In the genomic region with DNA sequence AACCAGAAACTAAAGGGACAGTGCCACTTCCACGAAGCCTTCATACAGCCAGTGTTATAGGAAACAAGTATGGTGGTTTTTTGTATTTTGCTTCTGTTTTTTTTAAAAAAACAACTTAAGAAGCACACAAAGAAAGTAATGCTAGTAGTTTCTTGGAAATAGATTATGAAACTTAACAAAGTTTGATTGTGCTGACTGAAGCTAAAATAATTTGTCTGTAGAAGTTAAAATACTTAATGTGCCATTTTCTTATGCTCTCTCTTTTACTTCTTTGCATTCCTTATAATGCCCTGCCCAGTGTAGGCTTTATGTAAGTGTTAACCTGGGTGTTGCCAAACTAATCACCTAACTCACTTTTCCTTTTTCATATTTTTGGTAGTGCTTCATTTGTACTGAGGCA, we compare ENCODE assay signal across 32 cellular contexts. TPM values are rescaled to one million over a fixed set of nuclear protein-coding genes. Genes with fewer than 3 reads are reported as not detected.
"Had no signal": no experiment of that assay in that cellular context is flagged by ENCODE, and none has a peak within 500 bp of the region (broad histone marks: within the 10 kb centered on the region; RNA-seq: fewer than 3 reads in every experiment).

No MANE protein-coding gene starts in this region.

- H3K4me1 ChIP-seq: breast epithelium had no signal

- ATAC-seq: activated CD8-positive, alpha-beta T cell treated with anti-CD3 and anti-CD28 coated beads for 36 hours; activated naive CD4-positive, alpha-beta T cell treated with anti-CD3 and anti-CD28 coated beads, Interleukin-2, amount 50 U/mL, for 72 hours; activated T-cell treated with anti-CD3 and anti-CD28 coated beads, Interleukin-2, amount 50 U/mL, for 4 hours; activated T-cell treated with anti-CD3 and anti-CD28 coated beads, Interleukin-2, amount 50 U/mL, for 72 hours; activated T-helper 17 cell treated with anti-CD3 and anti-CD28 coated beads, Interleukin-2, amount 50 U/mL, for 72 hours; body of pancreas had no signal

- H3K27me3 ChIP-seq: adrenal gland, body of pancreas, brain microvascular endothelial cell, breast epithelium had no signal

- H3K4me3 ChIP-seq: adrenal gland, body of pancreas, breast epithelium had no signal

- H3K36me3 ChIP-seq: breast epithelium had no signal

- H3K9me3 ChIP-seq: breast epithelium had no signal

- FAIRE-seq: TTC549 had no signal

- DNase-seq: activated B cell treated with CpG ODN at 0.5 μM for 24 hours; activated CD4-positive, alpha-beta memory T cell treated with anti-CD3 and anti-CD28 coated beads for 36 hours; activated CD4-positive, alpha-beta T cell treated with anti-CD3 and anti-CD28 coated beads for 4 hours; activated CD4-positive, alpha-beta T cell treated with anti-CD3 and anti-CD28 coated beads, Interleukin-2, amount 10 ng/mL, durations not matched to agents 24 days and 14 days; activated CD4-positive, alpha-beta T cell treated with anti-CD3 and anti-CD28 coated beads, Interleukin-2, amount 50 U/mL, for 1 hour; activated CD4-positive, alpha-beta T cell treated with anti-CD3 and anti-CD28 coated beads, Interleukin-2, amount 50 U/mL, for 4 hours; activated CD4-positive, CD25-positive, alpha-beta regulatory T cell treated with anti-CD3 and anti-CD28 coated beads, Interleukin-2, amount 50 U/mL, for 72 hours; activated CD8-positive, alpha-beta memory T cell treated with anti-CD3 and anti-CD28 coated beads, Interleukin-2, amount 50 U/mL, for 4 hours; activated CD8-positive, alpha-beta T cell treated with anti-CD3 and anti-CD28 coated beads for 36 hours; activated effector memory CD4-positive, alpha-beta T cell treated with anti-CD3 and anti-CD28 coated beads, Interleukin-2, amount 50 U/mL, for 16 hours; activated gamma-delta T cell treated with Interleukin-2 at 50 U/mL for 16 hours; activated naive CD4-positive, alpha-beta T cell; activated naive CD4-positive, alpha-beta T cell treated with anti-CD3 and anti-CD28 coated beads for 36 hours; activated naive CD4-positive, alpha-beta T cell treated with anti-CD3 and anti-CD28 coated beads, Interleukin-2, amount 50 U/mL, for 16 hours; activated naive CD8-positive, alpha-beta T cell treated with anti-CD3 and anti-CD28 coated beads for 36 hours; activated T-cell treated with anti-CD3 and anti-CD28 coated beads for 4 hours; activated T-cell treated with anti-CD3 and anti-CD28 coated beads, Interleukin-2, amount 50 U/mL, for 1 hour; activated T-cell treated with anti-CD3 and anti-CD28 coated beads, Interleukin-2, amount 50 U/mL, for 4 hours; activated T-cell treated with anti-CD3 and anti-CD28 coated beads, Interleukin-2, amount 50 U/mL, for 72 hours; adrenal gland; amniotic stem cell; aorta; body of pancreas; brain microvascular endothelial cell; central memory CD4-positive, alpha-beta T cell; T-helper 2 cell; T-helper 9 cell had no signal

- H3K27ac ChIP-seq: adrenal gland, body of pancreas, brain microvascular endothelial cell, breast epithelium, VCaP had no signal

RNA-seq across cellular contexts. Expression of a gene that starts 30.8 kb away (rescaled TPM):
- total RNA-seq: activated B cell treated with CpG ODN at 0.5 μM for 24 hours; activated CD4-positive, alpha-beta memory T cell treated with anti-CD3 and anti-CD28 coated beads for 36 hours; activated CD4-positive, alpha-beta T cell treated with anti-CD3 and anti-CD28 coated beads, Interleukin-2, amount 10 ng/mL, durations not matched to agents 24 days and 14 days; activated CD8-positive, alpha-beta T cell treated with anti-CD3 and anti-CD28 coated beads for 36 hours; activated naive CD4-positive, alpha-beta T cell treated with anti-CD3 and anti-CD28 coated beads for 36 hours had no signal
